Comparison of ENCODE assay signal across 15 cellular contexts in the genomic region with DNA sequence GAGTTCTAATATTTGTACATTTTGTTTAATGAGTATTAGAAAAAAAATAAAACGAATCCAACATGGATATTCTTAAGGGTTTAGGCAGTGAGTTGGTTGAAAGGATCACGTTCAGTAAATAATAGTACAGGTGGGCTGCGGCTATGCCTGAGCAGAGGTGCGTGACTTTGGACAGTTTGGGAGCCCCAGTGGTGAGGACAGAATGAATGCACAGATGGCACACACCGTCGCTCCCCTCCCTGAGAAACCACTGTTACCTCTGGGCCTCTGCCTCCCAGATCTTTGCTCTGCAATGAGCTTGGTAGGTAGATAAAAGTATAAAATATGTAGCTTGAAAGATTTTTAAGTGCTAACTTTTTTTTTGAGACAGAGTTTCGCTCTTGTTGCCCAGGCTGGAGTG.
DNase-seq lines count a peak whose midpoint lies in the region; ATAC-seq lines count a peak whose summit lies in the region.
"Had no signal": no experiment of that assay in that cellular context is flagged by ENCODE, and none has a peak within 500 bp of the region (broad histone marks: within the 10 kb centered on the region; RNA-seq: fewer than 3 reads in every experiment).

No MANE protein-coding gene starts in this region.

- peak overlapping the region; percentile 86 for H3K27ac Mint-ChIP-seq in activated naive CD8-positive, alpha-beta T cell
- H3K27ac Mint-ChIP-seq in activated naive CD8-positive, alpha-beta T cell treated with anti-CD3 and anti-CD28 coated beads, Interleukin-2, amount 50 U/mL, for 24 hours, result no peak overlapping the region
- no peak overlapping the region for H3K27ac Mint-ChIP-seq in activated CD4-positive, alpha-beta memory T cell treated with anti-CD3 and anti-CD28 coated beads for 36 hours

- POLR2A ChIA-PET in activated CD4-positive, alpha-beta memory T cell treated with anti-CD3 and anti-CD28 coated beads for 36 hours (lab: Charles Lee), result interaction anchor here (1.2 kb wide), 1 partner anchor 12 kb away, joined by 4 read pairs; no protein-coding TSS in a partner anchor

- H3K36me3 Mint-ChIP-seq in activated naive CD8-positive, alpha-beta T cell, result no peaks in the 10 kb centered on the region
- H3K36me3 Mint-ChIP-seq in activated naive CD8-positive, alpha-beta T cell treated with anti-CD3 and anti-CD28 coated beads, Interleukin-2, amount 50 U/mL, for 24 hours (ENCODE audit: low read depth), result no peaks in the 10 kb centered on the region
- H3K36me3 Mint-ChIP-seq in activated CD4-positive, alpha-beta memory T cell treated with anti-CD3 and anti-CD28 coated beads for 36 hours, result no peaks in the 10 kb centered on the region
- H3K36me3 Mint-ChIP-seq: brain had no signal

- intact Hi-C loops in activated CD4-positive, alpha-beta memory T cell treated with anti-CD3 and anti-CD28 coated beads for 36 hours (cut with micrococcal nuclease), result no loop called here

- no peak for ATAC-seq in activated naive CD8-positive, alpha-beta T cell treated with anti-CD3 and anti-CD28 coated beads, Interleukin-2, amount 50 U/mL, for 24 hours
- no peak for ATAC-seq in HG03196 (IDR thresholded peaks at IDR 0.05; ENCODE audit: unreplicated experiment)
- ATAC-seq: esophagus mucosa, SK-N-SH treated with all-trans-retinoic acid at 6 μM for 48 hours had no signal

- H3K9me3 Mint-ChIP-seq in activated naive CD8-positive, alpha-beta T cell (ENCODE audit: low read depth), result no peaks in the 10 kb centered on the region
- H3K9me3 Mint-ChIP-seq in activated naive CD8-positive, alpha-beta T cell treated with anti-CD3 and anti-CD28 coated beads, Interleukin-2, amount 50 U/mL, for 24 hours, result no peaks in the 10 kb centered on the region
- H3K9me3 Mint-ChIP-seq in activated CD4-positive, alpha-beta memory T cell treated with anti-CD3 and anti-CD28 coated beads for 36 hours, result no peaks in the 10 kb centered on the region
- H3K9me3 Mint-ChIP-seq: brain had no signal

- CTCF ChIA-PET in activated CD4-positive, alpha-beta memory T cell treated with anti-CD3 and anti-CD28 coated beads for 36 hours (lab: Charles Lee), result interaction anchor here (0.6 to 1.1 kb wide), 2 partner anchors 9 to 296 kb away, joined by 4 read pairs; no protein-coding TSS in a partner anchor

- no peaks in the 10 kb centered on the region for H3K27me3 Mint-ChIP-seq in activated naive CD8-positive, alpha-beta T cell
- no peaks in the 10 kb centered on the region for H3K27me3 Mint-ChIP-seq in activated naive CD8-positive, alpha-beta T cell treated with anti-CD3 and anti-CD28 coated beads, Interleukin-2, amount 50 U/mL, for 24 hours
- no peaks in the 10 kb centered on the region for H3K27me3 Mint-ChIP-seq in activated CD4-positive, alpha-beta memory T cell treated with anti-CD3 and anti-CD28 coated beads for 36 hours
- H3K27me3 Mint-ChIP-seq: brain had no signal

- peak overlapping the region; percentile 23 for H3K27ac ChIP-seq in epithelial cell of prostate
- H3K27ac ChIP-seq: right atrium auricular region had no signal

- H3K4me3 Mint-ChIP-seq in activated naive CD8-positive, alpha-beta T cell, result no peak overlapping the region
- H3K4me3 Mint-ChIP-seq in activated naive CD8-positive, alpha-beta T cell treated with anti-CD3 and anti-CD28 coated beads, Interleukin-2, amount 50 U/mL, for 24 hours, result no peak overlapping the region
- no peak overlapping the region for H3K4me3 Mint-ChIP-seq in activated CD4-positive, alpha-beta memory T cell treated with anti-CD3 and anti-CD28 coated beads for 36 hours
- H3K4me3 Mint-ChIP-seq: brain had no signal

- no peak for DNase-seq in activated naive CD8-positive, alpha-beta T cell treated with anti-CD3 and anti-CD28 coated beads, Interleukin-2, amount 50 U/mL, for 24 hours
- DNase-seq in NCI-H69 (lab: John Stamatoyannopoulos, UW), result peak; percentile 60
- no peak for DNase-seq in epithelial cell of prostate (ENCODE audit: low read depth, low spot score)
- DNase-seq in kidney tubule cell (ENCODE audit: low spot score), result no peak
- DNase-seq in cerebellum (ENCODE audit: low spot score), result no peak
- no peak for DNase-seq in activated CD4-positive, alpha-beta memory T cell treated with anti-CD3 and anti-CD28 coated beads for 36 hours
- DNase-seq: activated gamma-delta T cell, NCI-H187 treated with DMSO at 0.1 percent for 48 hours, NCI-H510A had no signal

- H3K4me1 Mint-ChIP-seq in activated naive CD8-positive, alpha-beta T cell (ENCODE audit: low read depth), result peaks cover 21% of the 10 kb centered on the region
- H3K4me1 Mint-ChIP-seq in activated naive CD8-positive, alpha-beta T cell treated with anti-CD3 and anti-CD28 coated beads, Interleukin-2, amount 50 U/mL, for 24 hours, result peaks cover 23% of the 10 kb centered on the region
- H3K4me1 Mint-ChIP-seq in activated CD4-positive, alpha-beta memory T cell treated with anti-CD3 and anti-CD28 coated beads for 36 hours (ENCODE audit: low read depth), result peaks cover 10% of the 10 kb centered on the region
